Comparison of ENCODE assay signal across 9 cellular contexts in genomic region chr12:103326190-103326589, GRCh38.
DNase-seq lines count a peak whose midpoint lies in the region; ATAC-seq and TF ChIP-seq lines count a peak whose summit lies in the region.
"Had no signal": no experiment of that assay in that cellular context is flagged by ENCODE, and none has a peak within 500 bp of the region (broad histone marks: within the 10 kb centered on the region; RNA-seq: fewer than 3 reads in every experiment).

No MANE protein-coding gene starts in this region.

- H3K27ac ChIP-seq in HCT116 (ENCODE audit: low read depth, low read length) (no peak overlapping the region), PC-3 (ENCODE audit: low read length) (no peak overlapping the region)

- intact Hi-C loops in HCT116 (cut with micrococcal nuclease) (loop anchor here (1.0 to 2.0 kb wide), 2 partner anchors 178 to 223 kb away; no protein-coding TSS in a partner anchor), PC-3 (cut with micrococcal nuclease) (no loop called here)

- H3K9ac ChIP-seq in HCT116 (ENCODE audit: low read length) (no peak overlapping the region), PC-3 (ENCODE audit: low read length) (no peak overlapping the region)

- peaks cover 7% of the 10 kb centered on the region; the same call in 1 of the 2 replicates for H3K27me3 ChIP-seq in HCT116 (ENCODE audit: insufficient read depth, low read length)
- peaks cover 7% of the 10 kb centered on the region; the same call in 1 of the 2 replicates for H3K27me3 ChIP-seq in PC-3 (ENCODE audit: low read length)

- POLR2A ChIA-PET in HCT116 (lab: Charles Lee) (no interaction called here), PC-3 (lab: Charles Lee; ENCODE audit: unreplicated experiment) (no interaction called here)

- no peaks in the 10 kb centered on the region for H3K4me1 ChIP-seq in HCT116 (ENCODE audit: control insufficient read depth in 1 of 2, insufficient read depth in 2 of 2, low read length in 2 of 2)
- H3K4me1 ChIP-seq in PC-3 (ENCODE audit: insufficient read depth, low read length) = no peaks in the 10 kb centered on the region
- H3K4me1 ChIP-seq: HAP-1 had no signal

- H3K9me2 ChIP-seq in HCT116 (ENCODE audit: insufficient read depth) (no peaks in the 10 kb centered on the region), PC-3 (replicated peaks; ENCODE audit: low read length) (no peaks in the 10 kb centered on the region)

- ATAC-seq in HCT116 = peak; percentile 83
- no peak for ATAC-seq in PC-3
- peak; percentile 20 for ATAC-seq in left lobe of liver
- no peak for ATAC-seq in HG03521 (IDR thresholded peaks at IDR 0.05; ENCODE audit: unreplicated experiment)

- CTCF ChIA-PET in HCT116 (lab: Charles Lee) = no interaction called here
- CTCF ChIA-PET in PC-3 (lab: Charles Lee) = no interaction called here

- H4K20me1 ChIP-seq in HCT116 (ENCODE audit: insufficient read depth) (no peaks in the 10 kb centered on the region), PC-3 (ENCODE audit: low read length) (no peaks in the 10 kb centered on the region)

- H3K36me3 ChIP-seq in HCT116 (ENCODE audit: control insufficient read depth in 1 of 2, insufficient read depth in 2 of 2, low read length in 2 of 2) = no peaks in the 10 kb centered on the region
- no peaks in the 10 kb centered on the region for H3K36me3 ChIP-seq in PC-3 (ENCODE audit: low read depth, low read length)
- H3K36me3 ChIP-seq: HAP-1 had no signal

- H3F3A ChIP-seq in PC-3 (ENCODE audit: low read length, unreplicated experiment) = no peaks in the 10 kb centered on the region

- BruUV-seq in HCT116 (replicated peaks; lab: Mats Ljungman, UMichigan) (no TSS peak), PC-3 (replicated peaks; lab: Mats Ljungman, UMichigan) (no TSS peak)

- H2AFZ ChIP-seq in HCT116 (ENCODE audit: low read depth, low read length, poor library complexity, severe bottlenecking) = no peak overlapping the region
- no peak overlapping the region for H2AFZ ChIP-seq in PC-3 (ENCODE audit: low read length)

- DNase-seq in EL (peak; percentile 13), HCT116 (ENCODE audit: low read depth, low spot score) (peak; percentile 18), PC-3 (peak; percentile 55), left lobe of liver (ENCODE audit: low spot score) (no peak), AML-193 (lab: John Stamatoyannopoulos, UW) (no peak), middle frontal gyrus (ENCODE audit: extremely low spot score, low spot score) (no peak), GF-D8 (lab: John Stamatoyannopoulos, UW) (no peak)

- H3K9me3 ChIP-seq in HCT116 (ENCODE audit: control insufficient read depth in 1 of 2, insufficient read depth in 1 of 2, low read depth in 1 of 2, low read length in 2 of 2) (no peaks in the 10 kb centered on the region), PC-3 (ENCODE audit: low read length) (no peaks in the 10 kb centered on the region)
- H3K9me3 ChIP-seq: HAP-1 had no signal

- RAD21 ChIA-PET in HCT116 (lab: Charles Lee; ENCODE audit: low non-redundant PET in 1 of 2, low total read pairs in 2 of 2, uncharacterized antibody in 2 of 2, unreplicated experiment in 2 of 2) = no interaction called here

- TF ChIP-seq RAD21 in HCT116 (IDR thresholded peaks at IDR 0.05; ENCODE audit: low read depth) = peak; percentile 47

- H3K4me2 ChIP-seq in HCT116 (ENCODE audit: low read length) (no peak overlapping the region), PC-3 (ENCODE audit: low read length) (no peak overlapping the region)

- H3K4me3 ChIP-seq in HCT116 (replicated peaks in 1 of 2; ENCODE audit: low read depth in 1 of 2, low read length in 2 of 2) (no peak overlapping the region), PC-3 (ENCODE audit: low read length) (no peak overlapping the region)
- H3K4me3 ChIP-seq: HAP-1 had no signal

- H3K79me2 ChIP-seq in HCT116 (ENCODE audit: insufficient read depth, low read length) = no peaks in the 10 kb centered on the region
- no peaks in the 10 kb centered on the region for H3K79me2 ChIP-seq in PC-3 (ENCODE audit: low read length)

- no peak for TF ChIP-seq POLR2A in HCT116 (IDR thresholded peaks at IDR 0.05; ENCODE audit: borderline replicate concordance, extremely low read depth, insufficient read depth, insufficient read length)

- peak; percentile 17 to 53 (median 53); a peak in 5 of 6 replicates for TF ChIP-seq CTCF in HCT116 (IDR thresholded peaks at IDR 0.05 in 2 of 3, conservative IDR thresholded peaks at IDR 0.05 in 1 of 3; ENCODE audit: borderline replicate concordance in 1 of 3, insufficient read depth in 1 of 3, low read depth in 2 of 3, low read length in 2 of 3)
- TF ChIP-seq CTCF in PC-3 (conservative IDR thresholded peaks at IDR 0.05; ENCODE audit: low read depth, low read length) = peak; percentile 60

TF ChIP-seq in HCT116, 20 proteins besides CTCF, POLR2A, EP300 and RAD21:
- TF ChIP-seq ZBTB33 (IDR thresholded peaks at IDR 0.05; ENCODE audit: extremely low read depth, insufficient replicate concordance, low read length) = no peak
- TF ChIP-seq TCF7L2 (IDR thresholded peaks at IDR 0.05; ENCODE audit: borderline replicate concordance, extremely low read depth, insufficient read depth, insufficient read length) = no peak
- no peak for TF ChIP-seq YY1 (IDR thresholded peaks at IDR 0.05; ENCODE audit: extremely low read depth, insufficient replicate concordance, low read depth, low read length)
- TF ChIP-seq ZNF274 (IDR thresholded peaks at IDR 0.05; ENCODE audit: low read depth, low read length) = no peak

Comparison
In these comparisons a context has a peak if more than half of its experiments do, and no peak if none do; other contexts are left out.
1. DNase-seq: peak in EL (single experiment), HCT116 (single experiment) and PC-3 (single experiment); none in left lobe of liver (single experiment), AML-193 (0 of 2), middle frontal gyrus (single experiment) and GF-D8 (single experiment).
2. ATAC-seq: peak in HCT116 (single experiment) and left lobe of liver (single experiment); none in PC-3 (single experiment) and HG03521 (single experiment).